In the genomic region with DNA sequence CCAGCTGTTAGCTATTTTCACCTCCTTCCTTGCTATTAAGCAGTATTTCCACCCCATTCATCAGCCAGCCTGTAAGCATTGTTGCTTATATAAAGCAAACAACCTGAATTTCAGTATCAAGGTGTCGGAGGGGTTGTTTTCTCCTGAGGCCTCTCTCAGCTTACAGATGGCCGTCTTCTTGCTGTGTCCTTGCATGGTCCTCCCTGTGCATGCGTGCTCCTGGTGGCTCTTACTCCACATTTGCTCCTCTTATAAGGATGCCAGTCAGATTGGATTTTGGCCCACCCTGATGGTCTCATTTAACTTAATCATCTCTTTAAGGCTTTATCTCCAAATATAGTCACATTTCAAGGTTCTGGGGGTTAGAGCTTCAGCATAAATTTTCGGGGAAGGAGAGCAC, we compare ENCODE assay signal across 17 cellular contexts. TPM values are rescaled to one million over a fixed set of nuclear protein-coding genes. Genes with fewer than 3 reads are reported as not detected.
DNase-seq lines count a peak whose midpoint lies in the region; ATAC-seq, FAIRE-seq and TF ChIP-seq lines count a peak whose summit lies in the region.
"Had no signal": no experiment of that assay in that cellular context is flagged by ENCODE, and none has a peak within 500 bp of the region (broad histone marks: within the 10 kb centered on the region; RNA-seq: fewer than 3 reads in every experiment).

No MANE protein-coding gene starts in this region.

- peaks cover 4% of the 10 kb centered on the region for H3K79me1 ChIP-seq in H9 (ENCODE audit: insufficient read depth, low read depth, low read length, poor library complexity, severe bottlenecking)

- H3F3A ChIP-seq in SK-N-SH (replicated peaks; ENCODE audit: insufficient read depth) = peaks cover 13% of the 10 kb centered on the region

- H3K56ac ChIP-seq in H9 (ENCODE audit: insufficient read length, low read depth, low read length) = no peak overlapping the region

- H3K27me3 ChIP-seq in H9 (ENCODE audit: insufficient read depth, low read length) = no peaks in the 10 kb centered on the region
- H3K27me3 ChIP-seq in astrocyte (ENCODE audit: insufficient read depth, low read length) = no peaks in the 10 kb centered on the region
- no peaks in the 10 kb centered on the region for H3K27me3 ChIP-seq in SK-N-SH (ENCODE audit: insufficient read depth)
- H3K27me3 ChIP-seq: transverse colon had no signal

- DNase-seq in T-helper 1 cell = no peak
- no peak for DNase-seq in H9
- no peak for DNase-seq in astrocyte (ENCODE audit: low read depth)
- no peak for DNase-seq in natural killer cell treated with Interleukin-12 subunit alpha and Interleukin-12 subunit beta and Interleukin-15 and Interleukin-18, amount 100 ng/mL, for 72 hours (ENCODE audit: low spot score)
- DNase-seq in SK-N-SH = no peak
- no peak for DNase-seq in COR-L47 (lab: John Stamatoyannopoulos, UW)
- DNase-seq in GM10248 (ENCODE audit: extremely low spot score) = no peak
- DNase-seq: GM23248; NCI-H446; SHP77 treated with DMSO at 0.1 percent for 48 hours; stimulated activated CD4-positive, alpha-beta T cell treated with anti-CD3 and anti-CD28 coated beads, Interleukin-4, amount 100 ng/mL, for 1 hour; transverse colon had no signal

- H3K79me2 ChIP-seq in H9 (ENCODE audit: insufficient read depth, low read length) (peaks cover 19% of the 10 kb centered on the region; the same call in 1 of the 2 replicates), astrocyte (ENCODE audit: insufficient read depth, low read length) (peaks cover 60% of the 10 kb centered on the region), SK-N-SH (ENCODE audit: insufficient read depth) (peaks cover 66% of the 10 kb centered on the region)

- H2BK120ac ChIP-seq in H9 (ENCODE audit: low read depth, low read length, poor library complexity, severe bottlenecking) = no peak overlapping the region

- H3K4ac ChIP-seq in H9 (ENCODE audit: low read depth, low read length) = no peak overlapping the region

- peak overlapping the region; percentile 17 for H3K4me3 Mint-ChIP-seq in T-helper 1 cell treated with Interleukin-12 subunit alpha and Interleukin-12 subunit beta and Interleukin-4 antibody, amounts not matched to agents 30 μg/mL and 1 μg/mL, for 36 hours
- H3K4me3 Mint-ChIP-seq in H9 (peak overlapping the region; percentile 24 to 32; a peak in 3 of 5 replicates), astrocyte (ENCODE audit: unreplicated experiment) (peak overlapping the region; percentile 28)
- H3K4me3 Mint-ChIP-seq in natural killer cell treated with Interleukin-12 subunit alpha and Interleukin-12 subunit beta and Interleukin-15 and Interleukin-18, amount 100 ng/mL, for 72 hours = peak overlapping the region; percentile 97

- TF ChIP-seq RAD21 in SK-N-SH (IDR thresholded peaks at IDR 0.05; ENCODE audit: low read length) = no peak

- no peaks in the 10 kb centered on the region for H3K9me2 ChIP-seq in SK-N-SH

- H3K4me2 ChIP-seq in H9 (ENCODE audit: insufficient read depth, insufficient read length, low read length) (peak overlapping the region; percentile 23), astrocyte (ENCODE audit: low read length) (no peak overlapping the region), SK-N-SH (no peak overlapping the region)

- no peak overlapping the region for H2BK5ac ChIP-seq in H9 (ENCODE audit: insufficient read length, low read length)

- TF ChIP-seq CTCF in H9 (conservative IDR thresholded peaks at IDR 0.05) (no peak), astrocyte (IDR thresholded peaks at IDR 0.05; ENCODE audit: insufficient read depth, low read depth, low read length) (no peak), SK-N-SH (IDR thresholded peaks at IDR 0.05) (no peak), GM10248 (IDR thresholded peaks at IDR 0.05; ENCODE audit: control extremely low read depth, extremely low read depth, low read depth, missing control alignments) (no peak)

- H3K9me3 ChIP-seq in H9 (ENCODE audit: control insufficient read depth, low read depth, low read length) (no peaks in the 10 kb centered on the region), astrocyte (ENCODE audit: insufficient read depth, low read depth, low read length) (no peaks in the 10 kb centered on the region), SK-N-SH (no peaks in the 10 kb centered on the region)
- H3K9me3 ChIP-seq: transverse colon had no signal

- H3K27ac Mint-ChIP-seq in T-helper 1 cell treated with Interleukin-12 subunit alpha and Interleukin-12 subunit beta and Interleukin-4 antibody, amounts not matched to agents 30 μg/mL and 1 μg/mL, for 36 hours = no peak overlapping the region
- H3K27ac Mint-ChIP-seq in H9 (no peak overlapping the region; a peak in 1 of 7 replicates), astrocyte (ENCODE audit: unreplicated experiment) (no peak overlapping the region)
- peak overlapping the region in 1 of 2 donors; percentile 21 for H3K27ac Mint-ChIP-seq in natural killer cell treated with Interleukin-12 subunit alpha and Interleukin-12 subunit beta and Interleukin-15 and Interleukin-18, amount 100 ng/mL, for 72 hours

- no peaks in the 10 kb centered on the region for H3K27me3 Mint-ChIP-seq in T-helper 1 cell treated with Interleukin-12 subunit alpha and Interleukin-12 subunit beta and Interleukin-4 antibody, amounts not matched to agents 30 μg/mL and 1 μg/mL, for 36 hours (ENCODE audit: low read depth)
- H3K27me3 Mint-ChIP-seq in H9 (ENCODE audit: low read depth) = no peaks in the 10 kb centered on the region
- no peaks in the 10 kb centered on the region for H3K27me3 Mint-ChIP-seq in astrocyte (ENCODE audit: low read depth, unreplicated experiment)
- no peaks in the 10 kb centered on the region for H3K27me3 Mint-ChIP-seq in natural killer cell treated with Interleukin-12 subunit alpha and Interleukin-12 subunit beta and Interleukin-15 and Interleukin-18, amount 100 ng/mL, for 72 hours

- peaks cover 31% of the 10 kb centered on the region for H3K36me3 Mint-ChIP-seq in T-helper 1 cell treated with Interleukin-12 subunit alpha and Interleukin-12 subunit beta and Interleukin-4 antibody, amounts not matched to agents 30 μg/mL and 1 μg/mL, for 36 hours (ENCODE audit: low read depth)
- H3K36me3 Mint-ChIP-seq in H9 (ENCODE audit: insufficient read depth in 1 of 3, low read depth in 3 of 3) (peaks cover 30 to 53% (median 45%) of the 10 kb centered on the region in 3 experiments), astrocyte (ENCODE audit: low read depth, unreplicated experiment) (peaks cover 2% of the 10 kb centered on the region)
- H3K36me3 Mint-ChIP-seq in natural killer cell treated with Interleukin-12 subunit alpha and Interleukin-12 subunit beta and Interleukin-15 and Interleukin-18, amount 100 ng/mL, for 72 hours = peaks cover 13% of the 10 kb centered on the region

- no peak overlapping the region for H3K9ac ChIP-seq in H9 (ENCODE audit: extremely low read depth, insufficient read length, low read length)
- H3K9ac ChIP-seq in astrocyte (ENCODE audit: low read length) = no peak overlapping the region
- H3K9ac ChIP-seq in SK-N-SH = no peak overlapping the region

- no peak overlapping the region for H2BK20ac ChIP-seq in H9 (ENCODE audit: low read depth, low read length, poor library complexity, severe bottlenecking)

- whole genome bisulfite sequencing in H9 (ENCODE audit: extremely low coverage, insufficient read length, low lambda C conversion rate) = no CpG with 5 or more reads among the region's 4 CpGs
- 85% methylated on average over 4 of the region's 4 CpGs for WGBS in SK-N-SH (ENCODE audit: low lambda C conversion rate)

- no peak overlapping the region for H2AFZ ChIP-seq in H9 (ENCODE audit: low read length)
- H2AFZ ChIP-seq in astrocyte (ENCODE audit: low read depth, low read length) = no peak overlapping the region
- H2AFZ ChIP-seq in SK-N-SH (ENCODE audit: low read depth) = no peak overlapping the region
- H2AFZ ChIP-seq: GM23248 had no signal

- POLR2A ChIA-PET in SK-N-SH (lab: Yijun Ruan, JAX) = no interaction called here
- POLR2A ChIA-PET in GM10248 (lab: Yijun Ruan, JAX) = no interaction called here

- H3K36me3 ChIP-seq in astrocyte (ENCODE audit: insufficient read depth, low read length) (peaks cover 41% of the 10 kb centered on the region), SK-N-SH (replicated peaks in 1 of 2; ENCODE audit: control insufficient read depth in 1 of 2, insufficient read depth in 2 of 2, low read length in 1 of 2) (peaks cover 31 to 47% of the 10 kb centered on the region in 2 experiments)

- H3K23ac ChIP-seq in H9 (ENCODE audit: insufficient read length, low read depth, low read length) = no peak overlapping the region

- H3T11ph ChIP-seq in H9 (ENCODE audit: low read length) = no peak overlapping the region

- CTCF ChIA-PET in SK-N-SH (lab: Yijun Ruan, JAX) (interaction anchor here (1.0 kb wide), 1 partner anchor 9 kb away, joined by 4 read pairs; no protein-coding TSS in a partner anchor), GM10248 (lab: Yijun Ruan, JAX) (interaction anchor here (1.1 to 1.2 kb wide), 3 partner anchors 9 to 18 kb away, joined by 3 to 4 read pairs (median 3); no protein-coding TSS in a partner anchor)

- H3K14ac ChIP-seq in H9 (ENCODE audit: insufficient read depth, low read length) = no peak overlapping the region

- H3K23me2 ChIP-seq in H9 (ENCODE audit: insufficient read length, low read depth, low read length, poor library complexity, severe bottlenecking) = peaks cover 8% of the 10 kb centered on the region

- H3K18ac ChIP-seq in H9 (ENCODE audit: insufficient read length, low read depth, low read length) = no peak overlapping the region

- no peaks in the 10 kb centered on the region for H4K20me1 ChIP-seq in H9 (ENCODE audit: control insufficient read depth, insufficient read depth, insufficient read length)
- H4K20me1 ChIP-seq in astrocyte (ENCODE audit: insufficient read depth, low read length) = peaks cover 4% of the 10 kb centered on the region
- no peaks in the 10 kb centered on the region for H4K20me1 ChIP-seq in SK-N-SH (ENCODE audit: insufficient read depth)

- H4K8ac ChIP-seq in H9 (replicated peaks; ENCODE audit: insufficient read length, low read depth, low read length) = no peak overlapping the region

- no peak overlapping the region for H2BK12ac ChIP-seq in H9 (ENCODE audit: insufficient read length, low read depth, low read length)

- H4K5ac ChIP-seq in H9 (ENCODE audit: insufficient read length, low read depth, low read length) = no peak overlapping the region

- no peak overlapping the region for H2BK15ac ChIP-seq in H9 (ENCODE audit: low read depth, low read length)

- no peak overlapping the region for H3K4me3 ChIP-seq in astrocyte (ENCODE audit: insufficient read depth, low read depth, low read length)
- no peak overlapping the region for H3K4me3 ChIP-seq in SK-N-SH (ENCODE audit: low read depth in 2 of 2, low read length in 1 of 2)
- H3K4me3 ChIP-seq: transverse colon had no signal

- peaks cover 39% of the 10 kb centered on the region for H3K4me1 Mint-ChIP-seq in T-helper 1 cell treated with Interleukin-12 subunit alpha and Interleukin-12 subunit beta and Interleukin-4 antibody, amounts not matched to agents 30 μg/mL and 1 μg/mL, for 36 hours (ENCODE audit: low read depth)
- peaks cover 18 to 29% of the 10 kb centered on the region in 2 experiments for H3K4me1 Mint-ChIP-seq in H9
- peaks cover 14% of the 10 kb centered on the region for H3K4me1 Mint-ChIP-seq in astrocyte (ENCODE audit: low read depth, unreplicated experiment)
- peaks cover 34 to 47% of the 10 kb centered on the region in 2 donors for H3K4me1 Mint-ChIP-seq in natural killer cell treated with Interleukin-12 subunit alpha and Interleukin-12 subunit beta and Interleukin-15 and Interleukin-18, amount 100 ng/mL, for 72 hours (ENCODE audit: low read depth in 2 of 2)

- no peak for FAIRE-seq in astrocyte (lab: Jason Lieb, UNC)
- FAIRE-seq: frontal cortex, TTC549 had no signal

- H4K91ac ChIP-seq in H9 (ENCODE audit: insufficient read length, low read depth, low read length) = no peak overlapping the region

- H3K27ac ChIP-seq in H9 (ENCODE audit: insufficient read length, low read depth, low read length) (no peak overlapping the region), astrocyte (ENCODE audit: low read depth, low read length) (no peak overlapping the region), SK-N-SH (ENCODE audit: low read depth in 2 of 2, low read length in 1 of 2) (no peak overlapping the region)
- H3K27ac ChIP-seq: 22Rv1, C4-2B, GM23248, transverse colon had no signal

- no peak for ATAC-seq in natural killer cell treated with Interleukin-12 subunit alpha and Interleukin-12 subunit beta and Interleukin-15 and Interleukin-18, amount 100 ng/mL, for 72 hours

- TF ChIP-seq EP300 in SK-N-SH (IDR thresholded peaks at IDR 0.05; ENCODE audit: borderline replicate concordance in 1 of 2, low read depth in 1 of 2, low read length in 1 of 2) = no peak

- H3K4me1 ChIP-seq in H9 (ENCODE audit: insufficient read depth, low read length) (peaks cover 3% of the 10 kb centered on the region; the same call in 1 of the 2 replicates), astrocyte (ENCODE audit: insufficient read depth, low read length) (peaks cover 7% of the 10 kb centered on the region), SK-N-SH (ENCODE audit: control insufficient read depth in 1 of 2, insufficient read depth in 2 of 2, low read depth in 1 of 2, low read length in 1 of 2) (peaks cover 0 to 8% of the 10 kb centered on the region in 2 experiments; a peak in 2 of 4 replicates)

- no peak overlapping the region for H2AK5ac ChIP-seq in H9 (ENCODE audit: insufficient read length, low read length)

- H3K9me3 Mint-ChIP-seq in T-helper 1 cell treated with Interleukin-12 subunit alpha and Interleukin-12 subunit beta and Interleukin-4 antibody, amounts not matched to agents 30 μg/mL and 1 μg/mL, for 36 hours = no peaks in the 10 kb centered on the region
- H3K9me3 Mint-ChIP-seq in H9 = no peaks in the 10 kb centered on the region
- no peaks in the 10 kb centered on the region for H3K9me3 Mint-ChIP-seq in astrocyte (ENCODE audit: unreplicated experiment)
- H3K9me3 Mint-ChIP-seq in natural killer cell treated with Interleukin-12 subunit alpha and Interleukin-12 subunit beta and Interleukin-15 and Interleukin-18, amount 100 ng/mL, for 72 hours = no peaks in the 10 kb centered on the region

RNA-seq across cellular contexts. Expression of a gene that starts 2.6 kb away (rescaled TPM):
- total RNA-seq in H9 (2021) = 28.6 and 32.3 TPM in 2 replicates
- 21.7 and 24.4 TPM in 2 replicates for total RNA-seq in astrocyte
- 10 to 100 TPM; 21.8 to 33.8 TPM for total RNA-seq in natural killer cell treated with Interleukin-12 subunit alpha and Interleukin-12 subunit beta and Interleukin-15 and Interleukin-18, amount 100 ng/mL, for 72 hours
- polyA plus RNA-seq in SK-N-SH (2012; rRNA removed) = 11.5 and 15.8 TPM in 2 replicates
- 12.1 and 15.1 TPM in 2 replicates for polyA plus RNA-seq in SK-N-SH (2012; cell fraction: cytosol; rRNA removed)
- 4.8 and 7.8 TPM in 2 replicates for polyA plus RNA-seq in SK-N-SH (2012; cell fraction: nucleus; rRNA removed)

RNA-seq across cellular contexts. Expression of a gene that starts 2.7 kb away (rescaled TPM):
- total RNA-seq in H9 (2021) = 16.5 and 17.7 TPM in 2 replicates
- total RNA-seq in astrocyte = 9.0 and 9.2 TPM in 2 replicates
- total RNA-seq in natural killer cell treated with Interleukin-12 subunit alpha and Interleukin-12 subunit beta and Interleukin-15 and Interleukin-18, amount 100 ng/mL, for 72 hours = 10 to 100 TPM; 10.7 to 13.9 TPM
- polyA plus RNA-seq in SK-N-SH (2012; rRNA removed) = 3.6 and 4.7 TPM in 2 replicates
- polyA plus RNA-seq in SK-N-SH (2012; cell fraction: cytosol; rRNA removed) = 3.7 and 4.7 TPM in 2 replicates
- 5.6 and 12.3 TPM in 2 replicates for polyA plus RNA-seq in SK-N-SH (2012; cell fraction: nucleus; rRNA removed)

RNA-seq across cellular contexts. Expression of a gene that starts 46.9 kb away (rescaled TPM):
- total RNA-seq in H9 (2021) = 22.0 and 22.6 TPM in 2 replicates
- total RNA-seq in astrocyte = 7.5 and 7.9 TPM in 2 replicates
- 10 to 100 TPM; 13.5 to 22.1 TPM for total RNA-seq in natural killer cell treated with Interleukin-12 subunit alpha and Interleukin-12 subunit beta and Interleukin-15 and Interleukin-18, amount 100 ng/mL, for 72 hours
- polyA plus RNA-seq in SK-N-SH (2012; rRNA removed) = 1.8 and 2.2 TPM in 2 replicates
- polyA plus RNA-seq in SK-N-SH (2012; cell fraction: cytosol; rRNA removed) = 3.0 and 3.5 TPM in 2 replicates
- polyA plus RNA-seq in SK-N-SH (2012; cell fraction: nucleus; rRNA removed) = 1.2 and 1.3 TPM in 2 replicates

Comparison
In these comparisons a context has a peak if more than half of its experiments do, and no peak if none do; other contexts are left out.
1. H3K4me3 Mint-ChIP-seq: peak in every context shown above with its lines; median percentile 97 in natural killer cell treated with Interleukin-12 subunit alpha and Interleukin-12 subunit beta and Interleukin-15 and Interleukin-18, amount 100 ng/mL, for 72 hours; 28 in H9; 28 in astrocyte; 17 in T-helper 1 cell treated with Interleukin-12 subunit alpha and Interleukin-12 subunit beta and Interleukin-4 antibody, amounts not matched to agents 30 μg/mL and 1 μg/mL, for 36 hours.